8 cellular contexts compared by ENCODE assay signal in genomic region chr12:113048716-113049127, GRCh38. TPM values are rescaled to one million over a fixed set of nuclear protein-coding genes. Genes with fewer than 3 reads are reported as not detected.
DNase-seq lines count a peak whose midpoint lies in the region; ATAC-seq, FAIRE-seq and TF ChIP-seq lines count a peak whose summit lies in the region.

No MANE protein-coding gene starts in this region.

- H3K36me3 ChIP-seq in WERI-Rb-1 = no peaks in the 10 kb centered on the region
- no peaks in the 10 kb centered on the region for H3K36me3 ChIP-seq in bronchial epithelial cell (ENCODE audit: control insufficient read depth, insufficient read depth, low read length)

- POLR2A ChIA-PET in AG04450 (lab: Yijun Ruan, JAX) = no interaction called here

- ATAC-seq in HG02973 (IDR thresholded peaks at IDR 0.05; ENCODE audit: unreplicated experiment) = no peak

- CTCF ChIA-PET in AG04450 (lab: Charles Lee) = interaction anchor here (0.6 to 3.6 kb wide), 32 partner anchors 9 to 714 kb away, joined by 3 to 132 read pairs (median 5); partner anchors contain the start of gene CFAP73

- H3K27me3 ChIP-seq in AG04450 (ENCODE audit: control insufficient read depth, insufficient read depth, low read length) = peaks cover 8% of the 10 kb centered on the region
- H3K27me3 ChIP-seq in WERI-Rb-1 (ENCODE audit: insufficient read depth, low read depth, severe bottlenecking) = no peaks in the 10 kb centered on the region
- no peaks in the 10 kb centered on the region for H3K27me3 ChIP-seq in bronchial epithelial cell (ENCODE audit: control insufficient read depth, insufficient read depth, low read length)

- peak; percentile 82 for TF ChIP-seq CTCF in AG04450 (IDR thresholded peaks at IDR 0.05; ENCODE audit: low read depth, low read length)
- peak; percentile 65 for TF ChIP-seq CTCF in WERI-Rb-1 (IDR thresholded peaks at IDR 0.05; ENCODE audit: low read depth, low read length)
- TF ChIP-seq CTCF in bronchial epithelial cell (IDR thresholded peaks at IDR 0.05; ENCODE audit: insufficient read depth, low read length, severe bottlenecking) = peak; percentile 79

- no peak for FAIRE-seq in bronchial epithelial cell (lab: Jason Lieb, UNC)

- no peak overlapping the region for H3K4me3 ChIP-seq in AG04450 (ENCODE audit: low read depth, low read length)
- no peak overlapping the region for H3K4me3 ChIP-seq in WERI-Rb-1 (ENCODE audit: low read depth, low read length)
- H3K4me3 ChIP-seq in bronchial epithelial cell (ENCODE audit: low read depth, low read length) = no peak overlapping the region

- no peak overlapping the region for H3K27ac ChIP-seq in AG04450 (ENCODE audit: low read depth, low read length)
- peak overlapping the region; percentile 54 for H3K27ac ChIP-seq in WERI-Rb-1

- DNase-seq in AG04450 (ENCODE audit: low read depth, low spot score) = peak; percentile 27
- peak; percentile 74 for DNase-seq in GM19240 (ENCODE audit: insufficient read length, low spot score)
- peak; percentile 79 for DNase-seq in NCI-H2196 (lab: John Stamatoyannopoulos, UW; ENCODE audit: unreplicated experiment)
- peak; percentile 76 for DNase-seq in WERI-Rb-1
- DNase-seq in bronchial epithelial cell (ENCODE audit: low read depth) = peak; percentile 40
- DNase-seq in left kidney (ENCODE audit: low read depth, low spot score) = peak; percentile 86
- peak; percentile 44 to 53 for DNase-seq in stimulated activated CD4-positive, alpha-beta T cell treated with anti-CD3 and anti-CD28 coated beads, Interleukin-4, amount 100 ng/mL, for 48 hours (ENCODE audit: low read depth in 2 of 2)

- no peaks in the 10 kb centered on the region; the same call in 1 of the 2 replicates for H3K9me3 ChIP-seq in AG04450 (ENCODE audit: control insufficient read depth, insufficient read depth, low read length)
- H3K9me3 ChIP-seq in WERI-Rb-1 (ENCODE audit: severe bottlenecking) = no peaks in the 10 kb centered on the region

RNA-seq across cellular contexts. Expression of gene DTX1, which starts 7.8 kb away (rescaled TPM):
- polyA plus RNA-seq in AG04450 (2011; rRNA removed) = 0.05 and 0.25 TPM in 2 replicates
- not detected in 2 replicates for polyA minus RNA-seq in AG04450 (2011; rRNA and poly(A)+ RNA removed)
- not detected in 2 replicates for total RNA-seq in bronchial epithelial cell

Comparison
In these comparisons a context has a peak if more than half of its experiments do, and no peak if none do; other contexts are left out.
1. DNase-seq: peak in every context shown above with its lines; median percentile 86 in left kidney; 79 in NCI-H2196; 76 in WERI-Rb-1; 74 in GM19240; 48 in stimulated activated CD4-positive, alpha-beta T cell treated with anti-CD3 and anti-CD28 coated beads, Interleukin-4, amount 100 ng/mL, for 48 hours; 40 in bronchial epithelial cell; 27 in AG04450.